12 cellular contexts compared by ENCODE assay signal in genomic region chr2:95592973-95593372, GRCh38. TPM values are rescaled to one million over a fixed set of nuclear protein-coding genes. Genes with fewer than 3 reads are reported as not detected.
"Had no signal": no experiment of that assay in that cellular context is flagged by ENCODE, and none has a peak within 500 bp of the region (broad histone marks: within the 10 kb centered on the region; RNA-seq: fewer than 3 reads in every experiment).

No MANE protein-coding gene starts in this region.

RNA-seq across cellular contexts. Expression of gene TRIM43, which starts 1.2 kb away (rescaled TPM):
- total RNA-seq: activated B cell treated with CpG ODN at 0.5 μM for 24 hours; activated CD4-positive, alpha-beta memory T cell treated with anti-CD3 and anti-CD28 coated beads for 36 hours; activated CD4-positive, alpha-beta T cell treated with anti-CD3 and anti-CD28 coated beads for 36 hours; activated CD4-positive, alpha-beta T cell treated with anti-CD3 and anti-CD28 coated beads, Interleukin-2, amount 10 ng/mL, durations not matched to agents 24 days and 14 days; activated CD4-positive, alpha-beta T cell treated with anti-CD3 and anti-CD28 coated beads, Interleukin-2, amount 10 ng/mL, durations not matched to agents 7 days and 5 days; activated CD8-positive, alpha-beta memory T cell treated with anti-CD3 and anti-CD28 coated beads for 36 hours; activated CD8-positive, alpha-beta T cell treated with anti-CD3 and anti-CD28 coated beads for 36 hours; activated CD8-positive, alpha-beta T cell treated with anti-CD3 and anti-CD28 coated beads, Interleukin-2, amount 10 ng/mL, durations not matched to agents 7 days and 5 days; T-cell; T-helper 1 cell treated with Interleukin-12 subunit alpha and Interleukin-12 subunit beta and Interleukin-4 antibody, amounts not matched to agents 30 ng/mL and 1 ng/mL, for 36 hours; T-helper 17 cell; WTC11 had no signal
